Comparison of ENCODE assay signal across 14 cellular contexts in the genomic region with DNA sequence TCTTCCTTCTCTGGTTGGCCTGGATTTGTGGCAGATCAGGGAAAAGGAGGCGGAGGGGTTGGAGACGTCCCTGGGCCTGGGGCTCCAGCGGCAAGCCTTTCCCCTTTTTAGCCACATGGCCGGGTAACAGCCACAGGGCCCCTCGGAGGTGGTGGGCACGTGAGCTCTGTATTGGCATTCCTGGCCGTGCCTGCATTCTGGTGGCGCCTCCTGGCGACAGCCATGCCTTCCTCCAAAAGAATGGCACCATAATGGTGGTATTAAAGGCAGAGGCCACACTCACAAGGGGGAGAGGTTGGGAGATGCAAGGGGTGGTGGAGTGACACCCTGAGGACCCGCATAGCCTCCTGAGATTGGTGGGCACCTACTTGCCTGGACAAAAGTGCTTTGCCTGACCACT. TPM values are rescaled to one million over a fixed set of nuclear protein-coding genes. Genes with fewer than 3 reads are reported as not detected.
DNase-seq lines count a peak whose midpoint lies in the region; ATAC-seq and TF ChIP-seq lines count a peak whose summit lies in the region.
"Had no signal": no experiment of that assay in that cellular context is flagged by ENCODE, and none has a peak within 500 bp of the region (broad histone marks: within the 10 kb centered on the region; RNA-seq: fewer than 3 reads in every experiment).

No MANE protein-coding gene starts in this region.

- in situ Hi-C loops in SK-MEL-5 (cut with HindIII; ENCODE audit: low pct_unique_long_range_greater_than_20kb, low sequenced_read_pairs) = no loop called here

- ATAC-seq in Right ventricle myocardium inferior (no peak), gastroesophageal sphincter (no peak), GM18873 (IDR thresholded peaks at IDR 0.05; ENCODE audit: low FRiP score, unreplicated experiment) (no peak)

- DNase-seq in left ventricle myocardium inferior (no peak), Right ventricle myocardium inferior (ENCODE audit: missing footprints) (no peak), SK-MEL-5 (ENCODE audit: low read depth, low spot score) (peak; percentile 77), type B pancreatic cell (ENCODE audit: extremely low spot score, unreplicated experiment) (no peak), dedifferentiated amniotic fluid mesenchymal stem cell (ENCODE audit: extremely low spot score) (no peak), thyroid gland (no peak)
- DNase-seq: activated naive CD4-positive, alpha-beta T cell; naive B cell; NCI-H1105; NCI-H524 had no signal

- no peak for TF ChIP-seq EP300 in gastroesophageal sphincter (IDR thresholded peaks at IDR 0.05)

- no peaks in the 10 kb centered on the region for H3K9me3 Mint-ChIP-seq in type B pancreatic cell
- H3K9me3 Mint-ChIP-seq: naive B cell had no signal

- H3K27me3 ChIP-seq in left ventricle myocardium inferior (ENCODE audit: low read depth) (no peaks in the 10 kb centered on the region), gastroesophageal sphincter (no peaks in the 10 kb centered on the region), thyroid gland (no peaks in the 10 kb centered on the region)

- TF ChIP-seq CTCF in left ventricle myocardium inferior (IDR thresholded peaks at IDR 0.05; ENCODE audit: borderline replicate concordance) = no peak
- TF ChIP-seq CTCF in gastroesophageal sphincter (IDR thresholded peaks at IDR 0.05) = no peak
- peak; percentile 30 for TF ChIP-seq CTCF in type B pancreatic cell (conservative IDR thresholded peaks at IDR 0.05)
- TF ChIP-seq CTCF in thyroid gland (IDR thresholded peaks at IDR 0.05) = no peak

- no peaks in the 10 kb centered on the region for H3K27me3 Mint-ChIP-seq in type B pancreatic cell
- H3K27me3 Mint-ChIP-seq: naive B cell had no signal

- H3K27ac ChIP-seq in left ventricle myocardium inferior (replicated peaks) (peak overlapping the region; percentile 79), gastroesophageal sphincter (peak overlapping the region in 3 of 4 donors; percentile 85 to 91 (median 88)), thyroid gland (no peak overlapping the region)

- peaks cover 94% of the 10 kb centered on the region for H3K4me1 ChIP-seq in left ventricle myocardium inferior
- H3K4me1 ChIP-seq in gastroesophageal sphincter = peaks cover 0 to 97% (median 60%) of the 10 kb centered on the region in 3 donors
- H3K4me1 ChIP-seq in thyroid gland = peaks cover 9 to 48% of the 10 kb centered on the region in 2 donors

- peaks cover 23% of the 10 kb centered on the region for H3K4me1 Mint-ChIP-seq in type B pancreatic cell (ENCODE audit: unreplicated experiment)

- H3K4me3 Mint-ChIP-seq in type B pancreatic cell = no peak overlapping the region
- H3K4me3 Mint-ChIP-seq: naive B cell had no signal

- H3K36me3 Mint-ChIP-seq in type B pancreatic cell = no peaks in the 10 kb centered on the region
- H3K36me3 Mint-ChIP-seq: naive B cell had no signal

- H3K9me3 ChIP-seq in left ventricle myocardium inferior (replicated peaks) (no peaks in the 10 kb centered on the region), gastroesophageal sphincter (no peaks in the 10 kb centered on the region), thyroid gland (no peaks in the 10 kb centered on the region)

- WGBS in gastroesophageal sphincter (ENCODE audit: low coverage in 1 of 2), 2 donors = 80% methylated on average over 2 of the region's 10 CpGs; no CpG with 5 or more reads in 1 of the 2 donors
- WGBS in thyroid gland, 2 donors = 86 to 89% methylated on average over 9 to 10 of the region's 10 CpGs

- H3K36me3 ChIP-seq in left ventricle myocardium inferior = no peaks in the 10 kb centered on the region
- H3K36me3 ChIP-seq in gastroesophageal sphincter = no peaks in the 10 kb centered on the region
- no peaks in the 10 kb centered on the region for H3K36me3 ChIP-seq in thyroid gland

- intact Hi-C loops in left ventricle myocardium inferior (cut with micrococcal nuclease) (no loop called here), Right ventricle myocardium inferior (cut with DNase I) (loop anchor here (5.0 kb wide), 1 partner anchor 36 kb away; no protein-coding TSS in a partner anchor), thyroid gland (cut with DNase I) (no loop called here)

- no peak overlapping the region for H3K27ac Mint-ChIP-seq in type B pancreatic cell

- H3K4me3 ChIP-seq in left ventricle myocardium inferior (no peak overlapping the region), gastroesophageal sphincter (no peak overlapping the region), thyroid gland (replicated peaks in 1 of 3) (no peak overlapping the region)

- no peak for TF ChIP-seq POLR2A in gastroesophageal sphincter (IDR thresholded peaks at IDR 0.05)
- TF ChIP-seq POLR2A in thyroid gland (IDR thresholded peaks at IDR 0.05) = no peak

RNA-seq across cellular contexts. Expression of a gene that starts 3.0 kb away (rescaled TPM):
- total RNA-seq in left ventricle myocardium inferior (253 TPM), Right ventricle myocardium inferior (284 TPM), gastroesophageal sphincter (100 to 1,000 TPM; 439 to 589 (median 503) TPM), type B pancreatic cell (ENCODE audit: low replicate concordance) (1.7 and 6.0 TPM in 2 replicates), thyroid gland (100 to 1,000 TPM in 2 of 4 donors, 10 to 100 TPM in 2; 48.7 to 231 (median 134) TPM)
- 0.03 and 0.08 TPM in 2 replicates for total RNA-seq in SK-MEL-5 (2014; rRNA removed; shearing (Covaris generic))
- polyA plus RNA-seq in SK-MEL-5 (2015; cell fraction: cytosol; rRNA removed) = 0.15 and 0.24 TPM in 2 replicates
- polyA plus RNA-seq in SK-MEL-5 (2015; cell fraction: nucleus; rRNA removed) = 1.00 and 2.6 TPM in 2 replicates

RNA-seq across cellular contexts. Expression of a gene that starts 55.1 kb away (rescaled TPM):
- not detected for total RNA-seq in left ventricle myocardium inferior
- not detected for total RNA-seq in Right ventricle myocardium inferior
- not detected in 2 replicates for total RNA-seq in SK-MEL-5 (2014; rRNA removed; shearing (Covaris generic))
- not detected in 2 replicates for polyA plus RNA-seq in SK-MEL-5 (2015; cell fraction: cytosol; rRNA removed)
- polyA plus RNA-seq in SK-MEL-5 (2015; cell fraction: nucleus; rRNA removed) = not detected in 2 replicates
- total RNA-seq in gastroesophageal sphincter = not detected
- total RNA-seq in type B pancreatic cell (ENCODE audit: low replicate concordance) = not detected in 2 replicates
- total RNA-seq in thyroid gland = under 1 TPM in 1 of 4 donors, not detected in 3; 0.54 TPM
- total RNA-seq: activated CD8-positive, alpha-beta memory T cell treated with anti-CD3 and anti-CD28 coated beads for 36 hours; kidney epithelial cell had no signal

Comparison
In these comparisons a context has a peak if more than half of its experiments do, and no peak if none do; other contexts are left out.
1. H3K27ac ChIP-seq: peak in left ventricle myocardium inferior (single experiment) and gastroesophageal sphincter (3 of 4); none in thyroid gland (0 of 3).